1 cellular context compared by ENCODE assay signal in genomic region chr3:111846717-111847116, GRCh38.
TF ChIP-seq lines count a peak whose summit lies in the region.

No MANE protein-coding gene starts in this region.

TF ChIP-seq in HCT116, 20 proteins besides CTCF, POLR2A, EP300 and RAD21 (continued from another document):
- no peak for TF ChIP-seq ZBTB33 (IDR thresholded peaks at IDR 0.05; ENCODE audit: extremely low read depth, insufficient replicate concordance, low read length)
- no peak for TF ChIP-seq EZH2phosphoT487 (IDR thresholded peaks at IDR 0.05; ENCODE audit: borderline replicate concordance)
- peak; percentile 75 for TF ChIP-seq CBX3 (IDR thresholded peaks at IDR 0.05; ENCODE audit: low read depth)
- TF ChIP-seq SIN3A (IDR thresholded peaks at IDR 0.05; ENCODE audit: low read depth): no peak
- no peak for TF ChIP-seq ZFX (IDR thresholded peaks at IDR 0.05)
- peak; percentile 43 for TF ChIP-seq JUND (IDR thresholded peaks at IDR 0.05)
- TF ChIP-seq POLR2AphosphoS5 (IDR thresholded peaks at IDR 0.05; ENCODE audit: low read depth, low read length): no peak
- TF ChIP-seq FOSL1 (IDR thresholded peaks at IDR 0.05; ENCODE audit: low read depth): peak; percentile 50
- TF ChIP-seq CEBPB (IDR thresholded peaks at IDR 0.05; ENCODE audit: low read depth): peak; percentile 67
